38 cellular contexts compared by ENCODE assay signal in the genomic region with DNA sequence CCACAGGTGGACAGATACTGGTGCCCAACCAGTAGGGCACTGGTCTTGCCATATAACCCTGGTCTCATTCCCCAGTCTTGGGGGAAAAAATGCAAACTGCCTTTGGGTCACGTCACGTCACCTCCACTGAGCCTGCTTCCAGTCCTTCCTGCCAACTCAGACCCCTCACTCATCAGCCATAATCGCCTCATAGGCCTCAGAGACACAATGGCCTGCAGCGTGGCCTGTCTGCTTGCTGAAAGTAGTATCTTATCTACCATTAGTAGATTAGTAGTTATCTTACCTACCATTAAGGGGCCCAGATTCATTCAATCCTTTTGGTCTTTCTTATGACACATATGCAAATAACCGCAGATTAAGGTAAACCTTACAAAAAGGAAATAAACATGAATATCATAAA.
"Had no signal": no experiment of that assay in that cellular context is flagged by ENCODE, and none has a peak within 500 bp of the region (broad histone marks: within the 10 kb centered on the region; RNA-seq: fewer than 3 reads in every experiment).

No MANE protein-coding gene starts in this region.

- H3K4me1 Mint-ChIP-seq: activated naive CD4-positive, alpha-beta T cell treated with anti-CD3 and anti-CD28 coated beads, Interleukin-2, amount 10 ng/mL, durations not matched to agents 7 days and 5 days; activated naive CD4-positive, alpha-beta T cell treated with anti-CD3 and anti-CD28 coated beads, Interleukin-2, amount 50 U/mL, for 24 hours; activated naive CD8-positive, alpha-beta T cell treated with anti-CD3 and anti-CD28 coated beads for 36 hours; activated naive CD8-positive, alpha-beta T cell treated with anti-CD3 and anti-CD28 coated beads, Interleukin-2, amount 50 U/mL, for 24 hours; activated T-helper 17 cell treated with anti-CD3 and anti-CD28 coated beads, Interleukin-2, amount 50 U/mL, for 72 hours; central memory CD8-positive, alpha-beta T cell had no signal

- H3K9me3 ChIP-seq: adrenal gland, ascending aorta, body of pancreas, breast epithelium had no signal

- H3K27me3 ChIP-seq: adrenal gland, ascending aorta, body of pancreas, brain microvascular endothelial cell, breast epithelium, cardiac muscle cell had no signal

- H3K4me1 ChIP-seq: adrenal gland, ascending aorta, body of pancreas, breast epithelium had no signal

- H3K4me3 ChIP-seq: adrenal gland, ascending aorta, body of pancreas, breast epithelium, cardiac muscle cell had no signal

- H3K27ac ChIP-seq: adrenal gland, ascending aorta, body of pancreas, brain microvascular endothelial cell, breast epithelium, cardiac muscle cell had no signal

- H3K27ac Mint-ChIP-seq: activated naive CD4-positive, alpha-beta T cell treated with anti-CD3 and anti-CD28 coated beads for 36 hours; activated naive CD4-positive, alpha-beta T cell treated with anti-CD3 and anti-CD28 coated beads, Interleukin-2, amount 50 U/mL, for 24 hours; activated naive CD4-positive, alpha-beta T cell treated with anti-CD3 and anti-CD28 coated beads, Interleukin-2, amount 50 U/mL, for 72 hours; activated naive CD8-positive, alpha-beta T cell; activated naive CD8-positive, alpha-beta T cell treated with anti-CD3 and anti-CD28 coated beads for 36 hours; activated naive CD8-positive, alpha-beta T cell treated with anti-CD3 and anti-CD28 coated beads, Interleukin-2, amount 10 ng/mL, durations not matched to agents 7 days and 5 days; activated naive CD8-positive, alpha-beta T cell treated with anti-CD3 and anti-CD28 coated beads, Interleukin-2, amount 50 U/mL, for 24 hours; activated T-cell treated with anti-CD3 and anti-CD28 coated beads, Interleukin-2, amount 50 U/mL, for 24 hours; activated T-cell treated with anti-CD3 and anti-CD28 coated beads, Interleukin-2, amount 50 U/mL, for 72 hours; activated T-helper 1 cell treated with anti-CD3 and anti-CD28 coated beads, Interleukin-12 subunit alpha, Interleukin-12 subunit beta, Interleukin-2, Interleukin-4 antibody, amounts not matched to agents 30 ng/mL and 10 ng/mL and 1 ng/mL, durations not matched to agents 14 hours and 24 hours and 36 hours; activated T-helper 17 cell treated with anti-CD3 and anti-CD28 coated beads, Interleukin-2, amount 50 U/mL, for 72 hours; activated T-helper 2 cell treated with anti-CD3 and anti-CD28 coated beads, Interferon-gamma antibody, Interleukin-2, Interleukin-4, amounts not matched to agents 10 μg/mL and 5 μg/mL and 100 μg/mL, durations not matched to agents 14 hours and 24 hours and 36 hours had no signal

- H3K4me3 Mint-ChIP-seq: activated naive CD4-positive, alpha-beta T cell treated with anti-CD3 and anti-CD28 coated beads for 36 hours; activated naive CD4-positive, alpha-beta T cell treated with anti-CD3 and anti-CD28 coated beads, Interleukin-2, amount 10 ng/mL, durations not matched to agents 7 days and 5 days; activated naive CD4-positive, alpha-beta T cell treated with anti-CD3 and anti-CD28 coated beads, Interleukin-2, amount 50 U/mL, for 24 hours; activated naive CD8-positive, alpha-beta T cell; activated naive CD8-positive, alpha-beta T cell treated with anti-CD3 and anti-CD28 coated beads for 36 hours; activated naive CD8-positive, alpha-beta T cell treated with anti-CD3 and anti-CD28 coated beads, Interleukin-2, amount 10 ng/mL, durations not matched to agents 7 days and 5 days; activated naive CD8-positive, alpha-beta T cell treated with anti-CD3 and anti-CD28 coated beads, Interleukin-2, amount 50 U/mL, for 24 hours; activated T-cell treated with anti-CD3 and anti-CD28 coated beads, Interleukin-2, amount 50 U/mL, for 24 hours; activated T-cell treated with anti-CD3 and anti-CD28 coated beads, Interleukin-2, amount 50 U/mL, for 4 hours; activated T-cell treated with anti-CD3 and anti-CD28 coated beads, Interleukin-2, amount 50 U/mL, for 72 hours; activated T-helper 1 cell treated with anti-CD3 and anti-CD28 coated beads, Interleukin-12 subunit alpha, Interleukin-12 subunit beta, Interleukin-2, Interleukin-4 antibody, amounts not matched to agents 30 ng/mL and 10 ng/mL and 1 ng/mL, durations not matched to agents 14 hours and 24 hours and 36 hours; activated T-helper 17 cell treated with anti-CD3 and anti-CD28 coated beads, Interleukin-2, amount 50 U/mL, for 72 hours; brain; central memory CD8-positive, alpha-beta T cell had no signal

- H3K36me3 Mint-ChIP-seq: activated naive CD4-positive, alpha-beta T cell treated with anti-CD3 and anti-CD28 coated beads, Interleukin-2, amount 10 ng/mL, durations not matched to agents 7 days and 5 days; activated naive CD4-positive, alpha-beta T cell treated with anti-CD3 and anti-CD28 coated beads, Interleukin-2, amount 50 U/mL, for 24 hours; activated naive CD4-positive, alpha-beta T cell treated with anti-CD3 and anti-CD28 coated beads, Interleukin-2, amount 50 U/mL, for 72 hours; activated naive CD8-positive, alpha-beta T cell; activated naive CD8-positive, alpha-beta T cell treated with anti-CD3 and anti-CD28 coated beads for 36 hours; activated naive CD8-positive, alpha-beta T cell treated with anti-CD3 and anti-CD28 coated beads, Interleukin-2, amount 10 ng/mL, durations not matched to agents 7 days and 5 days; brain had no signal

- DNase-seq: activated effector memory CD4-positive, alpha-beta T cell treated with anti-CD3 and anti-CD28 coated beads, Interleukin-2, amount 50 U/mL, for 16 hours; activated effector memory CD4-positive, alpha-beta T cell treated with Interleukin-2 at 50 U/mL for 16 hours; activated gamma-delta T cell; activated gamma-delta T cell treated with Interleukin-2 at 50 U/mL for 16 hours; activated naive CD4-positive, alpha-beta T cell; activated naive CD4-positive, alpha-beta T cell treated with anti-CD3 and anti-CD28 coated beads for 36 hours; activated naive CD4-positive, alpha-beta T cell treated with anti-CD3 and anti-CD28 coated beads, Interleukin-2, amount 10 ng/mL, durations not matched to agents 7 days and 5 days; activated naive CD4-positive, alpha-beta T cell treated with anti-CD3 and anti-CD28 coated beads, Interleukin-2, amount 50 U/mL, for 16 hours; activated naive CD4-positive, alpha-beta T cell treated with Interleukin-2 at 50 U/mL for 16 hours; activated naive CD8-positive, alpha-beta T cell treated with anti-CD3 and anti-CD28 coated beads for 36 hours; activated naive CD8-positive, alpha-beta T cell treated with anti-CD3 and anti-CD28 coated beads, Interleukin-2, amount 10 ng/mL, durations not matched to agents 7 days and 5 days; activated naive CD8-positive, alpha-beta T cell treated with anti-CD3 and anti-CD28 coated beads, Interleukin-2, amount 50 U/mL, for 24 hours; activated T-cell treated with anti-CD3 and anti-CD28 coated beads, Interleukin-2, amount 50 U/mL, for 1 hour; activated T-cell treated with anti-CD3 and anti-CD28 coated beads, Interleukin-2, amount 50 U/mL, for 24 hours; activated T-cell treated with anti-CD3 and anti-CD28 coated beads, Interleukin-2, amount 50 U/mL, for 4 hours; activated T-cell treated with anti-CD3 and anti-CD28 coated beads, Interleukin-2, amount 50 U/mL, for 48 hours; activated T-cell treated with anti-CD3 and anti-CD28 coated beads, Interleukin-2, amount 50 U/mL, for 72 hours; adrenal gland; amniotic stem cell; amygdala; anterior cingulate cortex; aorta; body of pancreas; brain microvascular endothelial cell; caudate nucleus; central memory CD4-positive, alpha-beta T cell; cerebellar nuclear complex had no signal

- H3K9me3 Mint-ChIP-seq: activated naive CD4-positive, alpha-beta T cell treated with anti-CD3 and anti-CD28 coated beads for 36 hours; activated naive CD4-positive, alpha-beta T cell treated with anti-CD3 and anti-CD28 coated beads, Interleukin-2, amount 10 ng/mL, durations not matched to agents 7 days and 5 days; activated naive CD4-positive, alpha-beta T cell treated with anti-CD3 and anti-CD28 coated beads, Interleukin-2, amount 50 U/mL, for 24 hours; activated naive CD4-positive, alpha-beta T cell treated with anti-CD3 and anti-CD28 coated beads, Interleukin-2, amount 50 U/mL, for 72 hours; activated naive CD8-positive, alpha-beta T cell treated with anti-CD3 and anti-CD28 coated beads for 36 hours; activated naive CD8-positive, alpha-beta T cell treated with anti-CD3 and anti-CD28 coated beads, Interleukin-2, amount 10 ng/mL, durations not matched to agents 7 days and 5 days; activated naive CD8-positive, alpha-beta T cell treated with anti-CD3 and anti-CD28 coated beads, Interleukin-2, amount 50 U/mL, for 24 hours; activated T-cell treated with anti-CD3 and anti-CD28 coated beads, Interleukin-2, amount 50 U/mL, for 24 hours; activated T-cell treated with anti-CD3 and anti-CD28 coated beads, Interleukin-2, amount 50 U/mL, for 4 hours; activated T-cell treated with anti-CD3 and anti-CD28 coated beads, Interleukin-2, amount 50 U/mL, for 72 hours; activated T-helper 1 cell treated with anti-CD3 and anti-CD28 coated beads, Interleukin-12 subunit alpha, Interleukin-12 subunit beta, Interleukin-2, Interleukin-4 antibody, amounts not matched to agents 30 ng/mL and 10 ng/mL and 1 ng/mL, durations not matched to agents 14 hours and 24 hours and 36 hours; activated T-helper 17 cell treated with anti-CD3 and anti-CD28 coated beads, Interleukin-2, amount 50 U/mL, for 72 hours; activated T-helper 2 cell treated with anti-CD3 and anti-CD28 coated beads, Interferon-gamma antibody, Interleukin-2, Interleukin-4, amounts not matched to agents 10 μg/mL and 5 μg/mL and 100 μg/mL, durations not matched to agents 14 hours and 24 hours and 36 hours; central memory CD8-positive, alpha-beta T cell had no signal

- ATAC-seq: activated naive CD4-positive, alpha-beta T cell treated with anti-CD3 and anti-CD28 coated beads, Interleukin-2, amount 50 U/mL, for 72 hours; activated naive CD8-positive, alpha-beta T cell treated with anti-CD3 and anti-CD28 coated beads, Interleukin-2, amount 50 U/mL, for 24 hours; activated T-cell treated with anti-CD3 and anti-CD28 coated beads, Interleukin-2, amount 50 U/mL, for 4 hours; activated T-cell treated with anti-CD3 and anti-CD28 coated beads, Interleukin-2, amount 50 U/mL, for 72 hours; activated T-helper 17 cell treated with anti-CD3 and anti-CD28 coated beads, Interleukin-2, amount 50 U/mL, for 72 hours; body of pancreas had no signal

- H3K36me3 ChIP-seq: adrenal gland, ascending aorta, brain microvascular endothelial cell, breast epithelium, cardiac muscle cell had no signal
